ENCODE assay signal across 8 cellular contexts in genomic region chr17:41967141-41967920, GRCh38. TPM values are rescaled to one million over a fixed set of nuclear protein-coding genes. Genes with fewer than 3 reads are reported as not detected.
DNase-seq lines count a peak whose midpoint lies in the region; ATAC-seq and TF ChIP-seq lines count a peak whose summit lies in the region.

No MANE protein-coding gene starts in this region.

- H3K4ac ChIP-seq in neuronal stem cell (ENCODE audit: low read length) = peak overlapping the region; percentile 4

- H3K4me1 ChIP-seq in Karpas-422 (ENCODE audit: low read length) = peaks cover 27% of the 10 kb centered on the region
- H3K4me1 ChIP-seq in fibroblast of lung (ENCODE audit: control insufficient read depth, extremely low read depth, insufficient read depth, low read length) = peaks cover 6% of the 10 kb centered on the region
- peaks cover 7 to 12% of the 10 kb centered on the region in 2 donors for H3K4me1 ChIP-seq in neuronal stem cell (ENCODE audit: control insufficient read depth in 2 of 2, insufficient read depth in 1 of 2, low read depth in 1 of 2, low read length in 2 of 2)
- no peaks in the 10 kb centered on the region for H3K4me1 ChIP-seq in aorta (ENCODE audit: control insufficient read depth in 1 of 2, insufficient read depth in 2 of 2, low read length in 2 of 2)

- no peak overlapping the region for H4K91ac ChIP-seq in neuronal stem cell (ENCODE audit: low read depth, low read length, poor library complexity)

- no peak overlapping the region for H4K8ac ChIP-seq in neuronal stem cell (ENCODE audit: low read depth, low read length)

- H3K27ac ChIP-seq in Karpas-422 (ENCODE audit: low read length) (peak overlapping the region; percentile 90), fibroblast of lung (ENCODE audit: insufficient read depth, low read length) (peak overlapping the region; percentile 73), neuronal stem cell (replicated peaks; ENCODE audit: low read length) (peak overlapping the region; percentile 60), aorta (ENCODE audit: low read depth in 1 of 2, low read length in 2 of 2) (peak overlapping the region in 1 of 2 donors; percentile 49)

- peak overlapping the region; percentile 97 for H2AK5ac ChIP-seq in neuronal stem cell (ENCODE audit: low read depth, low read length)

- H3K9me3 ChIP-seq in Karpas-422 (ENCODE audit: low read length) = no peaks in the 10 kb centered on the region
- no peaks in the 10 kb centered on the region for H3K9me3 ChIP-seq in fibroblast of lung (ENCODE audit: control insufficient read depth, insufficient read depth, low read depth, low read length)
- H3K9me3 ChIP-seq in neuronal stem cell (replicated peaks in 1 of 2; ENCODE audit: control insufficient read depth in 2 of 2, insufficient read depth in 1 of 2, low read depth in 1 of 2, low read length in 2 of 2) = peaks cover 4 to 12% of the 10 kb centered on the region in 2 donors
- H3K9me3 ChIP-seq in aorta (ENCODE audit: control insufficient read depth, low read length) = no peaks in the 10 kb centered on the region

- H2BK5ac ChIP-seq in neuronal stem cell (ENCODE audit: low read length) = peak overlapping the region; percentile 71

- peak overlapping the region; percentile 24 for H2BK12ac ChIP-seq in neuronal stem cell (ENCODE audit: low read length)

- peak overlapping the region; percentile 85 for H2BK120ac ChIP-seq in neuronal stem cell (ENCODE audit: low read depth, low read length)

- H3K4me2 ChIP-seq in Karpas-422 (ENCODE audit: low read depth, low read length, poor library complexity, severe bottlenecking) (peak overlapping the region; percentile 98), fibroblast of lung (ENCODE audit: extremely low read depth, insufficient read depth, low read length) (peak overlapping the region; percentile 83), neuronal stem cell (ENCODE audit: insufficient read depth, low read length, poor library complexity, severe bottlenecking) (peak overlapping the region; percentile 70)

- peaks cover 3% of the 10 kb centered on the region for H3K79me1 ChIP-seq in neuronal stem cell (ENCODE audit: low read depth, low read length)

- peaks cover 25% of the 10 kb centered on the region for H3K36me3 ChIP-seq in Karpas-422 (ENCODE audit: insufficient read depth, low read length)
- H3K36me3 ChIP-seq in fibroblast of lung (ENCODE audit: control insufficient read depth, insufficient read depth, low read length) = peaks cover 14% of the 10 kb centered on the region
- H3K36me3 ChIP-seq in neuronal stem cell (replicated peaks in 1 of 2; ENCODE audit: control insufficient read depth in 2 of 2, insufficient read depth in 2 of 2, low read length in 2 of 2) = peaks cover 23 to 47% of the 10 kb centered on the region in 2 donors
- peaks cover 0 to 3% of the 10 kb centered on the region in 2 donors for H3K36me3 ChIP-seq in aorta (ENCODE audit: control insufficient read depth in 1 of 2, insufficient read depth in 2 of 2, low read length in 1 of 2)

- TF ChIP-seq CTCF in fibroblast of lung (conservative IDR thresholded peaks at IDR 0.05 in 1 of 2, IDR thresholded peaks at IDR 0.05 in 1 of 2; ENCODE audit: low read depth in 1 of 2, low read length in 2 of 2) = no peak

- no peak overlapping the region for H3K14ac ChIP-seq in neuronal stem cell (ENCODE audit: low read length)

- H3K27me3 ChIP-seq in Karpas-422 (ENCODE audit: low read length) (no peaks in the 10 kb centered on the region), fibroblast of lung (ENCODE audit: control insufficient read depth, insufficient read depth, low read length) (no peaks in the 10 kb centered on the region), neuronal stem cell (ENCODE audit: control insufficient read depth in 3 of 3, insufficient read depth in 3 of 3, low read depth in 1 of 3, low read length in 3 of 3) (no peaks in the 10 kb centered on the region), aorta (ENCODE audit: control insufficient read depth in 1 of 2, insufficient read depth in 2 of 2, low read length in 1 of 2) (no peaks in the 10 kb centered on the region)

- H3K9me2 ChIP-seq in Karpas-422 (replicated peaks; ENCODE audit: insufficient read depth, low read length) = no peaks in the 10 kb centered on the region

- no CpG with 5 or more reads among the region's 39 CpGs for WGBS in neuronal stem cell (ENCODE audit: extremely low coverage in 2 of 2, insufficient read length in 2 of 2, insufficient replicate concordance in 1 of 2), 2 donors
- 18 to 23% methylated on average over 29 to 39 of the region's 39 CpGs for WGBS in aorta, 2 donors

- H4K20me1 ChIP-seq in Karpas-422 (ENCODE audit: insufficient read depth, low read depth, low read length) = peaks cover 33% of the 10 kb centered on the region
- H4K20me1 ChIP-seq in fibroblast of lung (ENCODE audit: control insufficient read depth, extremely low read depth, insufficient read depth, low read length) = no peaks in the 10 kb centered on the region

- H3K9ac ChIP-seq in Karpas-422 (ENCODE audit: low read length) = peak overlapping the region; percentile 95
- peak overlapping the region; percentile 85 for H3K9ac ChIP-seq in fibroblast of lung (ENCODE audit: insufficient read depth, low read length)
- H3K9ac ChIP-seq in neuronal stem cell (ENCODE audit: low read depth, low read length, poor library complexity) = peak overlapping the region; percentile 91

- DNase-seq in activated T-cell treated with anti-CD3 and anti-CD28 coated beads for 1 hour (ENCODE audit: low read depth) = peak; percentile 28
- DNase-seq in activated T-cell treated with anti-CD3 and anti-CD28 coated beads, Interleukin-2, amount 50 U/mL, for 1 hour = no peak
- no peak for DNase-seq in Karpas-422
- DNase-seq in activated T-cell treated with anti-CD3 and anti-CD28 coated beads for 24 hours (ENCODE audit: low read depth) = peak; percentile 14
- DNase-seq in fibroblast of lung (ENCODE audit: low read depth in 2 of 2) = peak in 1 of 2 donors; percentile 17
- DNase-seq in neuronal stem cell (ENCODE audit: low spot score) = no peak
- no peak for DNase-seq in aorta
- DNase-seq in KBM-7 = no peak

- H2AFZ ChIP-seq in Karpas-422 (ENCODE audit: low read length) = peak overlapping the region; percentile 69; the same call in 1 of the 2 replicates
- H2AFZ ChIP-seq in fibroblast of lung (ENCODE audit: low read length) = no peak overlapping the region
- H2AFZ ChIP-seq in neuronal stem cell (ENCODE audit: low read length) = peak overlapping the region; percentile 90

- H3K4me3 ChIP-seq in Karpas-422 (ENCODE audit: low read length) (peak overlapping the region; percentile 96), fibroblast of lung (replicated peaks in 1 of 4; ENCODE audit: control extremely low read depth in 1 of 4, insufficient read depth in 1 of 4, low read depth in 3 of 4, low read length in 4 of 4) (peak overlapping the region; percentile 78 to 97 (median 86)), neuronal stem cell (ENCODE audit: low read length in 2 of 2) (peak overlapping the region; percentile 85), aorta (ENCODE audit: low read length in 2 of 2) (peak overlapping the region; percentile 84 to 85)

- H3K23ac ChIP-seq in neuronal stem cell (ENCODE audit: low read depth, low read length, poor library complexity) = peak overlapping the region; percentile 92

- ATAC-seq in aorta (ENCODE audit: low FRiP score) = peak; percentile 26

- H3K79me2 ChIP-seq in Karpas-422 (ENCODE audit: low read length) (peaks cover 43% of the 10 kb centered on the region), fibroblast of lung (ENCODE audit: control insufficient read depth, insufficient read depth, low read length) (peaks cover 37% of the 10 kb centered on the region)

- intact Hi-C loops in aorta (cut with DNase I) = loop anchor here (2.0 to 5.0 kb wide), 3 partner anchors 50 to 187 kb away; partner anchors contain the start of genes DNAJC7 (in 2 of the 2), DHX58 (in 1 of the 2) and RAB5C (in 1 of the 2)

- H3K18ac ChIP-seq in neuronal stem cell (ENCODE audit: low read length) = peak overlapping the region; percentile 98

- in situ Hi-C loops in KBM-7 (cut with MboI; ENCODE audit: low pct_unique_long_range_greater_than_20kb, low sequenced_read_pairs) = no loop called here

- H2BK15ac ChIP-seq in neuronal stem cell (ENCODE audit: low read length) = no peak overlapping the region

RNA-seq across cellular contexts. Expression of gene CNP, which starts 0.7 kb away (rescaled TPM):
- total RNA-seq in Karpas-422 (2014; rRNA removed; shearing (Covaris generic); ENCODE audit: low replicate concordance) = 41.3 and 79.1 TPM in 2 replicates
- total RNA-seq in fibroblast of lung (50.6 and 60.4 TPM in 2 replicates), aorta (10 to 100 TPM; 50.2 to 59.3 TPM)
- polyA plus RNA-seq in fibroblast of lung (57.7 and 59.9 TPM in 2 replicates), aorta (10 to 100 TPM; 15.5 to 36.4 TPM)
- polyA plus RNA-seq in fibroblast of lung (2012) = 84.1 and 95.5 TPM in 2 replicates
- 390 and 485 TPM in 2 replicates for polyA minus RNA-seq in fibroblast of lung (ENCODE audit: low replicate concordance)
- 44.2 TPM for polyA plus RNA-seq in neuronal stem cell (2013, experiment 1 of 2)
- polyA plus RNA-seq in neuronal stem cell (2013, experiment 2 of 2) = 43.2 TPM

RNA-seq across cellular contexts. Expression of gene ODAD4, which starts 36.9 kb away (rescaled TPM):
- 0.67 and 1.0 TPM in 2 replicates for total RNA-seq in Karpas-422 (2014; rRNA removed; shearing (Covaris generic); ENCODE audit: low replicate concordance)
- total RNA-seq in fibroblast of lung (0.99 and 1.3 TPM in 2 replicates), aorta (1 to 10 TPM in 1 of 2 donors, under 1 TPM in 1; 0.81 to 1.4 TPM)
- polyA plus RNA-seq in fibroblast of lung (0.36 and 0.50 TPM in 2 replicates), aorta (1 to 10 TPM; 2.4 to 3.8 TPM)
- 0.50 and 0.80 TPM in 2 replicates for polyA plus RNA-seq in fibroblast of lung (2012)
- polyA minus RNA-seq in fibroblast of lung (ENCODE audit: low replicate concordance) = not detected in 2 replicates
- polyA plus RNA-seq in neuronal stem cell (2013, experiment 1 of 2) = 4.5 TPM
- 4.2 TPM for polyA plus RNA-seq in neuronal stem cell (2013, experiment 2 of 2)

RNA-seq across cellular contexts. Expression of gene ACLY, which starts 48.6 kb away (rescaled TPM):
- total RNA-seq in Karpas-422 (2014; rRNA removed; shearing (Covaris generic); ENCODE audit: low replicate concordance) = 173 and 212 TPM in 2 replicates
- total RNA-seq in fibroblast of lung (108 and 312 TPM in 2 replicates), aorta (100 to 1,000 TPM in 1 of 2 donors, 10 to 100 TPM in 1; 84.5 to 106 TPM)
- polyA plus RNA-seq in fibroblast of lung (225 and 241 TPM in 2 replicates), aorta (10 to 100 TPM; 14.8 to 26.4 TPM)
- polyA plus RNA-seq in fibroblast of lung (2012) = 183 and 200 TPM in 2 replicates
- polyA minus RNA-seq in fibroblast of lung (ENCODE audit: low replicate concordance) = 503 and 557 TPM in 2 replicates
- polyA plus RNA-seq in neuronal stem cell (2013, experiment 1 of 2) = 106 TPM
- 109 TPM for polyA plus RNA-seq in neuronal stem cell (2013, experiment 2 of 2)

RNA-seq across cellular contexts. Expression of gene DNAJC7, which starts 49.9 kb away (rescaled TPM):
- total RNA-seq in Karpas-422 (2014; rRNA removed; shearing (Covaris generic); ENCODE audit: low replicate concordance) = 56.1 and 64.1 TPM in 2 replicates
- total RNA-seq in fibroblast of lung = 59.6 and 78.8 TPM in 2 replicates
- 53.5 and 56.4 TPM in 2 replicates for polyA plus RNA-seq in fibroblast of lung
- polyA plus RNA-seq in fibroblast of lung (2012) = 63.2 and 85.6 TPM in 2 replicates
- polyA minus RNA-seq in fibroblast of lung (ENCODE audit: low replicate concordance) = 31.4 and 45.9 TPM in 2 replicates
- polyA plus RNA-seq in neuronal stem cell (2013, experiment 1 of 2) = 57.3 TPM
- polyA plus RNA-seq in neuronal stem cell (2013, experiment 2 of 2) = 54.2 TPM
- 10 to 100 TPM; 68.2 to 84.2 TPM for total RNA-seq in aorta
- polyA plus RNA-seq in aorta = 10 to 100 TPM; 74.3 to 74.4 TPM

RNA-seq across cellular contexts. Expression of gene NKIRAS2, which starts 52.6 kb away (rescaled TPM):
- total RNA-seq in Karpas-422 (2014; rRNA removed; shearing (Covaris generic); ENCODE audit: low replicate concordance) = 28.4 and 44.9 TPM in 2 replicates
- total RNA-seq in fibroblast of lung = 18.8 and 19.8 TPM in 2 replicates
- polyA plus RNA-seq in fibroblast of lung = 36.0 and 37.7 TPM in 2 replicates
- 25.9 and 29.6 TPM in 2 replicates for polyA plus RNA-seq in fibroblast of lung (2012)
- 54.6 and 59.6 TPM in 2 replicates for polyA minus RNA-seq in fibroblast of lung (ENCODE audit: low replicate concordance)
- 49.7 TPM for polyA plus RNA-seq in neuronal stem cell (2013, experiment 1 of 2)
- polyA plus RNA-seq in neuronal stem cell (2013, experiment 2 of 2) = 50.2 TPM
- total RNA-seq in aorta = 10 to 100 TPM; 25.3 to 28.5 TPM
- polyA plus RNA-seq in aorta = 10 to 100 TPM; 23.0 to 25.3 TPM

Comparison
In these comparisons a context has a peak if more than half of its experiments do, and no peak if none do; other contexts are left out.
1. DNase-seq: peak in activated T-cell treated with anti-CD3 and anti-CD28 coated beads for 1 hour (single experiment) and activated T-cell treated with anti-CD3 and anti-CD28 coated beads for 24 hours (single experiment); none in activated T-cell treated with anti-CD3 and anti-CD28 coated beads, Interleukin-2, amount 50 U/mL, for 1 hour (single experiment), Karpas-422 (single experiment), neuronal stem cell (single experiment), aorta (0 of 2) and KBM-7 (single experiment).
2. Peak in every context shown above with its lines, with median percentiles within 50 percentile points of each other: H3K4me2 ChIP-seq, H3K4me3 ChIP-seq and H3K9ac ChIP-seq.